Comparison of ENCODE assay signal across 8 cellular contexts in genomic region chr6:26342106-26342999, GRCh38. TPM values are rescaled to one million over a fixed set of nuclear protein-coding genes. Genes with fewer than 3 reads are reported as not detected.
DNase-seq lines count a peak whose midpoint lies in the region; ATAC-seq and TF ChIP-seq lines count a peak whose summit lies in the region.

No MANE protein-coding gene starts in this region.

- H3K9me2 ChIP-seq in HCT116 (ENCODE audit: insufficient read depth) (no peaks in the 10 kb centered on the region), PC-9 (ENCODE audit: insufficient read depth) (no peaks in the 10 kb centered on the region)

- CTCF ChIA-PET in HCT116 (lab: Charles Lee), result interaction anchor here (0.6 to 3.5 kb wide), 20 partner anchors 9 to 253 kb away, joined by 3 to 60 read pairs (median 4); partner anchors contain the start of gene ABT1
- CTCF ChIA-PET in PC-9 (lab: Charles Lee), result interaction anchor here (0.5 to 1.4 kb wide), 7 partner anchors 42 to 253 kb away, joined by 3 to 14 read pairs (median 3); no protein-coding TSS in a partner anchor

- H3K9me3 ChIP-seq in HCT116 (ENCODE audit: control insufficient read depth in 1 of 2, insufficient read depth in 1 of 2, low read depth in 1 of 2, low read length in 2 of 2), result no peaks in the 10 kb centered on the region
- H3K9me3 ChIP-seq in PC-9 (ENCODE audit: insufficient read depth, low read depth), result no peaks in the 10 kb centered on the region
- H3K9me3 ChIP-seq in upper lobe of left lung, result no peaks in the 10 kb centered on the region

- BruUV-seq in HCT116 (replicated peaks; lab: Mats Ljungman, UMichigan) (no TSS peak), PC-9 (replicated peaks; lab: Mats Ljungman, UMichigan) (no TSS peak)

- H3K27ac ChIP-seq in HCT116 (ENCODE audit: low read depth, low read length) (peak overlapping the region; percentile 9; the same call in 1 of the 2 replicates), PC-9 (no peak overlapping the region), upper lobe of left lung (no peak overlapping the region)

- WGBS in upper lobe of left lung, 2 donors, result 43 to 48% methylated on average over 11 of the region's 11 CpGs

- no peaks in the 10 kb centered on the region for H4K20me1 ChIP-seq in HCT116 (ENCODE audit: insufficient read depth)
- H4K20me1 ChIP-seq in PC-9 (ENCODE audit: insufficient read depth), result no peaks in the 10 kb centered on the region

- intact Hi-C loops in HCT116 (cut with micrococcal nuclease), result loop anchor here (5.0 kb wide), 1 partner anchor 210 kb away; no protein-coding TSS in a partner anchor
- intact Hi-C loops in PC-9 (cut with micrococcal nuclease; ENCODE audit: unreplicated experiment), result loop anchor here (5.0 to 10.0 kb wide), 3 partner anchors 82 to 210 kb away; partner anchors contain the start of gene BTN2A1
- intact Hi-C loops in left ventricle myocardium superior (cut with micrococcal nuclease), result no loop called here

- POLR2A ChIA-PET in HCT116 (lab: Charles Lee), result interaction anchor here (0.5 to 2.1 kb wide), 4 partner anchors 13 to 253 kb away, joined by 3 to 14 read pairs (median 4); no protein-coding TSS in a partner anchor
- POLR2A ChIA-PET in PC-9 (lab: Charles Lee; ENCODE audit: unreplicated experiment), result interaction anchor here (0.6 to 0.7 kb wide), 3 partner anchors 161 to 790 kb away, joined by 3 to 5 read pairs (median 3); a partner anchor contains a TSS

- no peak for TF ChIP-seq EP300 in upper lobe of left lung (IDR thresholded peaks at IDR 0.05)

- H3K4me3 ChIP-seq in GM08714 (ENCODE audit: low read length) (peak overlapping the region; percentile 53; the same call in 1 of the 2 replicates), HCT116 (replicated peaks in 1 of 2; ENCODE audit: low read depth in 1 of 2, low read length in 2 of 2) (peak overlapping the region; percentile 30 to 42), PC-9 (no peak overlapping the region), fibroblast of mammary gland (ENCODE audit: control insufficient read depth, low read depth, low read length) (peak overlapping the region; percentile 46), upper lobe of left lung (peak overlapping the region in 2 of 4 donors; percentile 7 to 14)

- peaks cover 13 to 23% of the 10 kb centered on the region in 2 experiments for H3K4me1 ChIP-seq in HCT116 (ENCODE audit: control insufficient read depth in 1 of 2, insufficient read depth in 2 of 2, low read length in 2 of 2)
- H3K4me1 ChIP-seq in PC-9 (replicated peaks; ENCODE audit: insufficient read depth), result peaks cover under 1% of the 10 kb centered on the region; the same call in 1 of the 2 replicates
- H3K4me1 ChIP-seq in upper lobe of left lung, result peaks cover 0 to 5% (median 4%) of the 10 kb centered on the region in 4 donors

- ATAC-seq in HCT116 (peak; percentile 33), upper lobe of left lung (ENCODE audit: low FRiP score in 2 of 2) (no peak), left ventricle myocardium superior (no peak), GM21423 (IDR thresholded peaks at IDR 0.05; ENCODE audit: unreplicated experiment) (no peak)

- peak overlapping the region; percentile 81 for H2AFZ ChIP-seq in HCT116 (ENCODE audit: low read depth, low read length, poor library complexity, severe bottlenecking)
- H2AFZ ChIP-seq in PC-9, result no peak overlapping the region

- H3K9ac ChIP-seq in HCT116 (ENCODE audit: low read length), result peak overlapping the region; percentile 32; the same call in 1 of the 2 replicates

- RAD21 ChIA-PET in HCT116 (lab: Charles Lee; ENCODE audit: low non-redundant PET in 1 of 2, low total read pairs in 2 of 2, uncharacterized antibody in 2 of 2, unreplicated experiment in 2 of 2), result interaction anchor here (0.7 to 2.3 kb wide), 11 partner anchors 11 to 253 kb away, joined by 3 to 17 read pairs (median 4); partner anchors contain the start of gene HMGN4 (in 2 of the 2)

- TF ChIP-seq RAD21 in HCT116 (IDR thresholded peaks at IDR 0.05; ENCODE audit: low read depth), result 0 out of 2 replicates have a peak, but pooled peaks have one; percentile 10

- DNase-seq in HCT116 (ENCODE audit: low read depth, low spot score) (no peak), PC-9 (no peak), fibroblast of mammary gland (ENCODE audit: low read depth) (peak; percentile 53), upper lobe of left lung (no peak), left ventricle myocardium superior (no peak), retina (no peak)

- H3K36me3 ChIP-seq in HCT116 (ENCODE audit: control insufficient read depth in 1 of 2, insufficient read depth in 2 of 2, low read length in 2 of 2), result no peaks in the 10 kb centered on the region
- H3K36me3 ChIP-seq in PC-9 (ENCODE audit: low read depth), result no peaks in the 10 kb centered on the region
- no peaks in the 10 kb centered on the region for H3K36me3 ChIP-seq in upper lobe of left lung

- H3F3A ChIP-seq in PC-9 (ENCODE audit: insufficient read depth, low read depth), result no peaks in the 10 kb centered on the region; the same call in 1 of the 2 replicates

- H3K4me2 ChIP-seq in HCT116 (ENCODE audit: low read length), result peak overlapping the region; percentile 70
- H3K4me2 ChIP-seq in PC-9, result peak overlapping the region; percentile 32; the same call in 1 of the 2 replicates

- H3K27me3 ChIP-seq in HCT116 (ENCODE audit: insufficient read depth, low read length), result no peaks in the 10 kb centered on the region
- H3K27me3 ChIP-seq in PC-9 (ENCODE audit: insufficient read depth, low read depth), result no peaks in the 10 kb centered on the region
- no peaks in the 10 kb centered on the region for H3K27me3 ChIP-seq in upper lobe of left lung

- TF ChIP-seq POLR2A in HCT116 (IDR thresholded peaks at IDR 0.05; ENCODE audit: borderline replicate concordance, extremely low read depth, insufficient read depth, insufficient read length) (no peak), upper lobe of left lung (IDR thresholded peaks at IDR 0.05) (no peak)

- TF ChIP-seq CTCF in HCT116 (IDR thresholded peaks at IDR 0.05 in 2 of 3, conservative IDR thresholded peaks at IDR 0.05 in 1 of 3; ENCODE audit: borderline replicate concordance in 1 of 3, insufficient read depth in 1 of 3, low read depth in 2 of 3, low read length in 2 of 3) (no peak), PC-9 (conservative IDR thresholded peaks at IDR 0.05) (no peak), fibroblast of mammary gland (conservative IDR thresholded peaks at IDR 0.05; ENCODE audit: control insufficient read depth, insufficient read depth, low read depth, low read length) (no peak), upper lobe of left lung (IDR thresholded peaks at IDR 0.05) (no peak)

- no peaks in the 10 kb centered on the region for H3K79me2 ChIP-seq in HCT116 (ENCODE audit: insufficient read depth, low read length)
- H3K79me2 ChIP-seq in PC-9 (ENCODE audit: low read depth), result no peaks in the 10 kb centered on the region

TF ChIP-seq in HCT116, 20 proteins besides CTCF, POLR2A, EP300 and RAD21:
- no peak for TF ChIP-seq SIN3A (IDR thresholded peaks at IDR 0.05; ENCODE audit: low read depth)
- TF ChIP-seq ATF3 (IDR thresholded peaks at IDR 0.05), result no peak
- peak; percentile 55; the same call in 1 of the 2 replicates for TF ChIP-seq CEBPB (IDR thresholded peaks at IDR 0.05; ENCODE audit: low read depth)
- no peak for TF ChIP-seq ELF1 (IDR thresholded peaks at IDR 0.05; ENCODE audit: borderline replicate concordance, low read depth)
- no peak for TF ChIP-seq EZH2phosphoT487 (IDR thresholded peaks at IDR 0.05; ENCODE audit: borderline replicate concordance)
- TF ChIP-seq CBX3 (IDR thresholded peaks at IDR 0.05; ENCODE audit: low read depth), result peak; percentile 24; the same call in 1 of the 2 replicates
- no peak for TF ChIP-seq SRF (IDR thresholded peaks at IDR 0.05; ENCODE audit: low read depth)
TF ChIP-seq in HCT116: peak in this region for 2.

RNA-seq across cellular contexts. Expression of gene BTN3A2, which starts 22.6 kb away (rescaled TPM):
- total RNA-seq in HCT116 (2021; ENCODE audit: unreplicated experiment) (14.1 TPM), PC-9 (2021) (28.7 and 32.9 TPM in 2 replicates), upper lobe of left lung (10 to 100 TPM; 30.1 to 71.2 (median 54.2) TPM), left ventricle myocardium superior (15.5 TPM)
- polyA plus RNA-seq in HCT116 (2012), result 10.8 and 12.9 TPM in 2 replicates

RNA-seq across cellular contexts. Expression of gene BTN2A2, which starts 40.6 kb away (rescaled TPM):
- total RNA-seq in HCT116 (2021; ENCODE audit: unreplicated experiment) (15.4 TPM), PC-9 (2021) (20.7 and 23.4 TPM in 2 replicates), upper lobe of left lung (10 to 100 TPM; 12.2 to 59.7 (median 26.3) TPM), left ventricle myocardium superior (4.5 TPM)
- 13.0 and 14.6 TPM in 2 replicates for polyA plus RNA-seq in HCT116 (2012)

RNA-seq across cellular contexts. Expression of gene BTN3A1, which starts 59.7 kb away (rescaled TPM):
- 9.0 TPM for total RNA-seq in HCT116 (2021; ENCODE audit: unreplicated experiment)
- polyA plus RNA-seq in HCT116 (2012), result 4.8 and 5.0 TPM in 2 replicates
- 28.3 and 30.4 TPM in 2 replicates for total RNA-seq in PC-9 (2021)
- 10 to 100 TPM; 24.9 to 55.8 (median 34.6) TPM for total RNA-seq in upper lobe of left lung
- total RNA-seq in left ventricle myocardium superior, result 9.4 TPM
